Comparison of ENCODE assay signal across 12 cellular contexts in the genomic region with DNA sequence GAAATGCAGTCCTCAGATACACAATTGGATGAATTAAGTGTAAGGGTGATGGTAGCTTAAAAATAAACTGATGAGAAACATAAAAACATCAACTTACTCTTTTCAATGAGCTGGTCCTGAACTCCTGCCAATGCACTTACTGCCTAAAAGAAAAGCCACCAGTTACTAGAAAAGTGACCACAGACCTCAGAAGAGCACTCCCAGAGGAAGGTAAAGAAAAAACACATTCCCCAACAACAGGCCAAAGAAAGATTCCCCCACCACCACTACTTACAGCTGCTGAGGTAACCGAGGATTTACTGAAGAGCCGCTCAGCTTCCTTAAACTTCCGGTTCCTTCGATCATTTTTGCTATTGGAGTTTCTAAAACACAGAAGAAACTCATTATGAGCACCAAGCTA. TPM values are rescaled to one million over a fixed set of nuclear protein-coding genes. Genes with fewer than 3 reads are reported as not detected.
DNase-seq lines count a peak whose midpoint lies in the region; ATAC-seq and TF ChIP-seq lines count a peak whose summit lies in the region.
"Had no signal": no experiment of that assay in that cellular context is flagged by ENCODE, and none has a peak within 500 bp of the region (broad histone marks: within the 10 kb centered on the region; RNA-seq: fewer than 3 reads in every experiment).

No MANE protein-coding gene starts in this region.

- no peak overlapping the region for H3K4me3 Mint-ChIP-seq in activated naive CD8-positive, alpha-beta T cell
- no peak overlapping the region for H3K4me3 Mint-ChIP-seq in progenitor cell of endocrine pancreas (ENCODE audit: low read depth)

- H3K9me3 Mint-ChIP-seq in activated naive CD8-positive, alpha-beta T cell (ENCODE audit: low read depth): no peaks in the 10 kb centered on the region
- H3K9me3 Mint-ChIP-seq in progenitor cell of endocrine pancreas (ENCODE audit: low read depth): no peaks in the 10 kb centered on the region

- no peaks in the 10 kb centered on the region for H3K27me3 Mint-ChIP-seq in activated naive CD8-positive, alpha-beta T cell
- H3K27me3 Mint-ChIP-seq in progenitor cell of endocrine pancreas: no peaks in the 10 kb centered on the region

- TF ChIP-seq CTCF in progenitor cell of endocrine pancreas (IDR thresholded peaks at IDR 0.05; ENCODE audit: unreplicated experiment): peak; percentile 11

- H3K27ac Mint-ChIP-seq in activated naive CD8-positive, alpha-beta T cell: peak overlapping the region; percentile 25
- H3K27ac Mint-ChIP-seq in progenitor cell of endocrine pancreas: no peak overlapping the region

- peaks cover 43% of the 10 kb centered on the region for H3K4me1 Mint-ChIP-seq in activated naive CD8-positive, alpha-beta T cell (ENCODE audit: low read depth)
- H3K4me1 Mint-ChIP-seq in progenitor cell of endocrine pancreas (ENCODE audit: low read depth): peaks cover 4% of the 10 kb centered on the region

- DNase-seq in SKM-1 (lab: John Stamatoyannopoulos, UW; ENCODE audit: unreplicated experiment) (peak; percentile 11), SKM-1 treated with dmso at 0.1 percent for 144 hours (lab: John Stamatoyannopoulos, UW; ENCODE audit: unreplicated experiment) (no peak), M059J (ENCODE audit: low read depth) (peak; percentile 64), progenitor cell of endocrine pancreas (ENCODE audit: low spot score, unreplicated experiment) (no peak), NCI-H748 treated with DMSO at 0.1 percent for 48 hours (lab: John Stamatoyannopoulos, UW) (no peak)
- DNase-seq: activated gamma-delta T cell, COR-L47, foreskin melanocyte, NCI-H2081 treated with DMSO at 0.1 percent for 48 hours had no signal

- ATAC-seq in HG02870 (IDR thresholded peaks at IDR 0.05; ENCODE audit: unreplicated experiment): no peak
- no peak for ATAC-seq in GM18520 (IDR thresholded peaks at IDR 0.05; ENCODE audit: unreplicated experiment)

- peaks cover 12% of the 10 kb centered on the region for H3K36me3 Mint-ChIP-seq in activated naive CD8-positive, alpha-beta T cell
- peaks cover 21% of the 10 kb centered on the region for H3K36me3 Mint-ChIP-seq in progenitor cell of endocrine pancreas (ENCODE audit: insufficient read depth)

RNA-seq across cellular contexts. Expression of a gene that starts 5.4 kb away (rescaled TPM):
- total RNA-seq in M059J (2014; rRNA removed; shearing (Covaris generic)): 112 and 148 TPM in 2 replicates
- total RNA-seq in progenitor cell of endocrine pancreas: 78.2 and 83.1 TPM in 2 replicates

RNA-seq across cellular contexts. Expression of a gene that starts 34.8 kb away (rescaled TPM):
- total RNA-seq in M059J (2014; rRNA removed; shearing (Covaris generic)): 4.5 and 8.6 TPM in 2 replicates
- total RNA-seq in progenitor cell of endocrine pancreas: 3.0 TPM in 2 replicates

RNA-seq across cellular contexts. Expression of a gene that starts 44.9 kb away (rescaled TPM):
- 6.4 and 24.4 TPM in 2 replicates for total RNA-seq in M059J (2014; rRNA removed; shearing (Covaris generic))
- total RNA-seq in progenitor cell of endocrine pancreas: 17.1 and 18.2 TPM in 2 replicates

RNA-seq across cellular contexts. Expression of a gene that starts 47.6 kb away (rescaled TPM):
- 0.49 and 1.9 TPM in 2 replicates for total RNA-seq in M059J (2014; rRNA removed; shearing (Covaris generic))
- total RNA-seq in progenitor cell of endocrine pancreas: 72.1 and 75.4 TPM in 2 replicates

Comparison
In these comparisons a context has a peak if more than half of its experiments do, and no peak if none do; other contexts are left out.
1. DNase-seq: peak in SKM-1 (single experiment) and M059J (single experiment); none in SKM-1 treated with dmso at 0.1 percent for 144 hours (single experiment), progenitor cell of endocrine pancreas (single experiment) and NCI-H748 treated with DMSO at 0.1 percent for 48 hours (single experiment).